8 cellular contexts compared by ENCODE assay signal in genomic region chr7:155644971-155645509, GRCh38. TPM values are rescaled to one million over a fixed set of nuclear protein-coding genes. Genes with fewer than 3 reads are reported as not detected.
DNase-seq lines count a peak whose midpoint lies in the region; ATAC-seq and TF ChIP-seq lines count a peak whose summit lies in the region.

No MANE protein-coding gene starts in this region.

- H3K27ac ChIP-seq in HEK293 (ENCODE audit: extremely low read depth, low read depth, low read length) = peak overlapping the region; percentile 89

- peak; percentile 66 for TF ChIP-seq CTCF in HEK293 (tag by site-specific recombination; IDR thresholded peaks at IDR 0.05)
- TF ChIP-seq CTCF in mesothelial cell of epicardium (IDR thresholded peaks at IDR 0.05; ENCODE audit: unreplicated experiment) = no peak

- H3K4me3 Mint-ChIP-seq in effector memory CD8-positive, alpha-beta T cell = peak overlapping the region; percentile 92 to 95
- H3K4me3 Mint-ChIP-seq in mesothelial cell of epicardium = peak overlapping the region; percentile 97

- peaks cover 35 to 52% of the 10 kb centered on the region in 2 donors for H3K4me1 Mint-ChIP-seq in effector memory CD8-positive, alpha-beta T cell (ENCODE audit: low read depth in 2 of 2)
- H3K4me1 Mint-ChIP-seq in mesothelial cell of epicardium = peaks cover 27% of the 10 kb centered on the region

- peak overlapping the region; percentile 96 to 97 for H3K27ac Mint-ChIP-seq in effector memory CD8-positive, alpha-beta T cell
- peak overlapping the region; percentile 99 for H3K27ac Mint-ChIP-seq in mesothelial cell of epicardium

- H3K9me3 ChIP-seq in HEK293 (ENCODE audit: control insufficient read depth, insufficient read depth, low read depth, low read length) = no peaks in the 10 kb centered on the region

- peak overlapping the region; percentile 98 for H3K4me3 ChIP-seq in HEK293 (ENCODE audit: low read depth, low read length)

- POLR2A ChIA-PET in HEK293 (lab: Yijun Ruan, JAX) = no interaction called here

- peak; percentile 47 for ATAC-seq in effector memory CD8-positive, alpha-beta T cell (replicated peaks)

- peaks cover 37% of the 10 kb centered on the region for H3K36me3 Mint-ChIP-seq in effector memory CD8-positive, alpha-beta T cell (ENCODE audit: insufficient read depth)
- peaks cover 54% of the 10 kb centered on the region for H3K36me3 Mint-ChIP-seq in mesothelial cell of epicardium

- H3K27me3 Mint-ChIP-seq in effector memory CD8-positive, alpha-beta T cell = no peaks in the 10 kb centered on the region
- H3K27me3 Mint-ChIP-seq in mesothelial cell of epicardium (ENCODE audit: low read depth) = no peaks in the 10 kb centered on the region

- peaks cover 0 to 4% of the 10 kb centered on the region in 2 donors for H3K9me3 Mint-ChIP-seq in effector memory CD8-positive, alpha-beta T cell
- H3K9me3 Mint-ChIP-seq in mesothelial cell of epicardium = peaks cover 42% of the 10 kb centered on the region

- peaks cover 5 to 61% of the 10 kb centered on the region in 2 experiments; a peak in 2 of 3 replicates for H3K36me3 ChIP-seq in HEK293 (ENCODE audit: control insufficient read depth in 2 of 2, insufficient read depth in 1 of 2, low read length in 2 of 2)

- H3K4me1 ChIP-seq in HEK293 (ENCODE audit: control insufficient read depth, insufficient read depth, low read length) = no peaks in the 10 kb centered on the region

- CTCF ChIA-PET in HEK293 (lab: Yijun Ruan, JAX) = no interaction called here

- DNase-seq in DMS 273 (lab: John Stamatoyannopoulos, UW; ENCODE audit: unreplicated experiment) = peak; percentile 77
- no peak for DNase-seq in DMS 273 treated with DMSO at 0.1 percent for 48 hours (lab: John Stamatoyannopoulos, UW)
- DNase-seq in M059J (ENCODE audit: low read depth) = peak; percentile 48
- DNase-seq in activated CD4-positive, alpha-beta T cell treated with anti-CD3 and anti-CD28 coated beads, Interleukin-2, amount 50 U/mL, for 1 hour = peak; percentile 27
- peak; percentile 12 to 43 (median 30) for DNase-seq in effector memory CD8-positive, alpha-beta T cell
- no peak for DNase-seq in mesothelial cell of epicardium (ENCODE audit: low spot score in 2 of 2, unreplicated experiment in 2 of 2)
- peak; percentile 8 to 19 for DNase-seq in stimulated activated CD8-positive, alpha-beta memory T cell treated with anti-CD3 and anti-CD28 coated beads, Interleukin-7, amount 100 ng/mL, for 4 hours (ENCODE audit: low read depth in 2 of 2)

TF ChIP-seq in HEK293, 187 proteins besides CTCF, POLR2A, EP300 and RAD21 (continues in another document):
- TF ChIP-seq ZNF571 (tag by site-specific recombination; IDR thresholded peaks at IDR 0.05) = no peak
- TF ChIP-seq ZNF121 (tag by site-specific recombination; IDR thresholded peaks at IDR 0.05) = 0 out of 2 replicates have a peak, but pooled peaks have one; percentile 20
- TF ChIP-seq ZBTB48 (tag by site-specific recombination; IDR thresholded peaks at IDR 0.05) = 0 out of 2 replicates have a peak, but pooled peaks have one; percentile 3
- 0 out of 2 replicates have a peak, but pooled peaks have one; percentile 67 for TF ChIP-seq EGR2 (tag by site-specific recombination; IDR thresholded peaks at IDR 0.05; ENCODE audit: low read depth)
- TF ChIP-seq ZNF23 (tag by site-specific recombination; IDR thresholded peaks at IDR 0.05; ENCODE audit: borderline replicate concordance) = no peak
- TF ChIP-seq ZNF639 (tag by site-specific recombination; IDR thresholded peaks at IDR 0.05) = no peak
- TF ChIP-seq ZSCAN4 (tag by site-specific recombination; IDR thresholded peaks at IDR 0.05) = no peak
- peak; percentile 88 for TF ChIP-seq GLIS2 (tag by site-specific recombination; IDR thresholded peaks at IDR 0.05)
- 0 out of 2 replicates have a peak, but pooled peaks have one; percentile 16 for TF ChIP-seq ZNF398 (tag by site-specific recombination; IDR thresholded peaks at IDR 0.05)
- no peak for TF ChIP-seq ZNF561 (tag by site-specific recombination; IDR thresholded peaks at IDR 0.05; ENCODE audit: borderline replicate concordance)
- peak; percentile 30; the same call in 1 of the 2 replicates for TF ChIP-seq ZBTB17 (tag by site-specific recombination; IDR thresholded peaks at IDR 0.05)
- peak; percentile 48; the same call in 1 of the 2 replicates for TF ChIP-seq KLF17 (tag by site-specific recombination; IDR thresholded peaks at IDR 0.05)
- TF ChIP-seq ZNF366 (tag by site-specific recombination; conservative IDR thresholded peaks at IDR 0.05) = peak; percentile 59; the same call in 1 of the 2 replicates
- TF ChIP-seq ZFP37 (tag by site-specific recombination; IDR thresholded peaks at IDR 0.05) = 0 out of 2 replicates have a peak, but pooled peaks have one; percentile 51
- 0 out of 2 replicates have a peak, but pooled peaks have one; percentile 7 for TF ChIP-seq ZXDB (tag by site-specific recombination; IDR thresholded peaks at IDR 0.05)
- no peak for TF ChIP-seq ZNF530 (tag by site-specific recombination; IDR thresholded peaks at IDR 0.05; ENCODE audit: low read depth)
- 0 out of 2 replicates have a peak, but pooled peaks have one; percentile 20 for TF ChIP-seq ZNF692 (tag by site-specific recombination; IDR thresholded peaks at IDR 0.05)

RNA-seq across cellular contexts. Expression of gene RBM33, which starts 0.6 kb away (rescaled TPM):
- total RNA-seq in M059J (2014; rRNA removed; shearing (Covaris generic)) = 8.3 and 15.5 TPM in 2 replicates
- total RNA-seq in mesothelial cell of epicardium = 83.4 to 91.9 TPM (median 91.5 TPM) in 3 replicates

Comparison
In these comparisons a context has a peak if more than half of its experiments do, and no peak if none do; other contexts are left out.
1. DNase-seq: peak in DMS 273 (single experiment), M059J (single experiment), activated CD4-positive, alpha-beta T cell treated with anti-CD3 and anti-CD28 coated beads, Interleukin-2, amount 50 U/mL, for 1 hour (single experiment), effector memory CD8-positive, alpha-beta T cell (3 of 3) and stimulated activated CD8-positive, alpha-beta memory T cell treated with anti-CD3 and anti-CD28 coated beads, Interleukin-7, amount 100 ng/mL, for 4 hours (2 of 2); none in DMS 273 treated with DMSO at 0.1 percent for 48 hours (single experiment) and mesothelial cell of epicardium (0 of 2).